Comparison of ENCODE assay signal across 20 cellular contexts in genomic region chr12:46553911-46554310, GRCh38.
A peak's percentile ranks its signal among the peaks of the same experiment; 100 is the strongest.
DNase-seq lines count a peak whose midpoint lies in the region; ATAC-seq, FAIRE-seq and TF ChIP-seq lines count a peak whose summit lies in the region.
"Had no signal": no experiment of that assay in that cellular context is flagged by ENCODE, and none has a peak within 500 bp of the region (broad histone marks: within the 10 kb centered on the region; RNA-seq: fewer than 3 reads in every experiment).

No MANE protein-coding gene starts in this region.

- no peaks in the 10 kb centered on the region for H3K36me3 ChIP-seq in KMS-11 (ENCODE audit: insufficient read depth)
- no peaks in the 10 kb centered on the region for H3K36me3 ChIP-seq in mesenchymal stem cell (ENCODE audit: control insufficient read depth in 1 of 2, insufficient read depth in 2 of 2, low read depth in 1 of 2, low read length in 2 of 2)

- H3K18ac ChIP-seq in mesenchymal stem cell (ENCODE audit: low read depth in 1 of 2, low read length in 2 of 2): no peak overlapping the region

- H4K20me1 ChIP-seq in KMS-11 (ENCODE audit: insufficient read depth): no peaks in the 10 kb centered on the region

- H3K4me1 ChIP-seq in A549 (peaks cover 74% of the 10 kb centered on the region), KMS-11 (ENCODE audit: low read depth, poor library complexity, severe bottlenecking) (peaks cover 100% of the 10 kb centered on the region), mesenchymal stem cell (ENCODE audit: control insufficient read depth, insufficient read depth, low read depth, low read length) (peaks cover 1% of the 10 kb centered on the region)

- no peak overlapping the region for H3K27ac Mint-ChIP-seq in activated T-cell treated with anti-CD3 and anti-CD28 coated beads, Interleukin-2, amount 50 U/mL, for 72 hours
- H3K27ac Mint-ChIP-seq: CD4-positive, alpha-beta memory T cell; stimulated activated naive CD8-positive, alpha-beta T cell treated with anti-CD3 and anti-CD28 coated beads, Interleukin-15, amount 100 ng/mL, for 72 hours had no signal

- CTCF ChIA-PET in A549 (lab: Yijun Ruan, JAX): interaction anchor here (0.6 to 1.0 kb wide), 2 partner anchors 30 to 57 kb away, joined by 3 to 4 read pairs; no protein-coding TSS in a partner anchor

- TF ChIP-seq RAD21 in A549 (conservative IDR thresholded peaks at IDR 0.05 in 1 of 2, IDR thresholded peaks at IDR 0.05 in 1 of 2): no peak

- H2BK5ac ChIP-seq in mesenchymal stem cell (ENCODE audit: low read depth, low read length, poor library complexity, severe bottlenecking): no peak overlapping the region

- H2AFZ ChIP-seq in KMS-11 (ENCODE audit: low read depth) (no peak overlapping the region), mesenchymal stem cell (ENCODE audit: low read depth, low read length) (no peak overlapping the region)

- no peak overlapping the region for H2BK15ac ChIP-seq in mesenchymal stem cell (ENCODE audit: low read depth, poor library complexity, severe bottlenecking)

- no peak overlapping the region for H3K4ac ChIP-seq in mesenchymal stem cell (ENCODE audit: low read depth in 1 of 2, low read length in 2 of 2)

- no peak for TF ChIP-seq EP300 in A549 (IDR thresholded peaks at IDR 0.05)

- no peak overlapping the region for H2BK12ac ChIP-seq in mesenchymal stem cell (ENCODE audit: low read length in 2 of 2)

- POLR2A ChIA-PET in A549 (lab: Yijun Ruan, JAX): interaction anchor here (0.9 to 1.0 kb wide), 2 partner anchors 30 to 182 kb away, joined by 3 to 4 read pairs; no protein-coding TSS in a partner anchor

- no peak overlapping the region for H2BK120ac ChIP-seq in mesenchymal stem cell (ENCODE audit: low read depth, low read length)

- no peak for FAIRE-seq in A549 (lab: Jason Lieb, UNC)
- FAIRE-seq: colon, urothelium cell line had no signal

- H3K23ac ChIP-seq in mesenchymal stem cell (ENCODE audit: low read length in 2 of 2): no peak overlapping the region

- 83% methylated on average over 1 of the region's 1 CpG for WGBS in A549 (ENCODE audit: missing lambda C conversion rate)
- 100% methylated on average over 1 of the region's 1 CpG for WGBS in mesenchymal stem cell

- peak overlapping the region; percentile 74 to 77 for H3K27ac ChIP-seq in A549
- peak overlapping the region; percentile 63; the same call in 1 of the 2 replicates for H3K27ac ChIP-seq in KMS-11
- no peak overlapping the region for H3K27ac ChIP-seq in mesenchymal stem cell (ENCODE audit: low read length, poor library complexity, severe bottlenecking)

- no peak for ATAC-seq in A549
- no peak for ATAC-seq in activated T-cell treated with anti-CD3 and anti-CD28 coated beads, Interleukin-2, amount 50 U/mL, for 72 hours (replicated peaks in 1 of 2)
- no peak for ATAC-seq in GM18517 (IDR thresholded peaks at IDR 0.05; ENCODE audit: unreplicated experiment)
- ATAC-seq: stimulated activated naive CD8-positive, alpha-beta T cell treated with anti-CD3 and anti-CD28 coated beads, Interleukin-15, amount 100 ng/mL, for 72 hours had no signal

- no peak overlapping the region for H2AK5ac ChIP-seq in mesenchymal stem cell (ENCODE audit: low read length, severe bottlenecking)

- H3K14ac ChIP-seq in mesenchymal stem cell (ENCODE audit: low read length in 2 of 2): no peak overlapping the region

- H3K9me3 ChIP-seq in A549: peaks cover 6% of the 10 kb centered on the region; the same call in 1 of the 3 replicates
- no peaks in the 10 kb centered on the region for H3K9me3 ChIP-seq in mesenchymal stem cell (ENCODE audit: control insufficient read depth, low read length)

- H3K27me3 ChIP-seq in KMS-11 (ENCODE audit: insufficient read depth, low read depth) (no peaks in the 10 kb centered on the region), mesenchymal stem cell (ENCODE audit: control insufficient read depth in 1 of 2, insufficient read depth in 1 of 2, low read length in 2 of 2) (no peaks in the 10 kb centered on the region)

- DNase-seq in A549 (ENCODE audit: low read depth in 1 of 2, low spot score in 1 of 2): no peak
- peak; percentile 86 for DNase-seq in dedifferentiated amniotic fluid mesenchymal stem cell (ENCODE audit: extremely low spot score)
- peak; percentile 22 for DNase-seq in mesenchymal stem cell
- DNase-seq in activated T-cell treated with anti-CD3 and anti-CD28 coated beads, Interleukin-2, amount 50 U/mL, for 72 hours: no peak
- DNase-seq in NOMO-1 (lab: John Stamatoyannopoulos, UW; ENCODE audit: unreplicated experiment in 2 of 2): no peak
- no peak for DNase-seq in NCI-H187 (lab: John Stamatoyannopoulos, UW)
- DNase-seq: activated effector memory CD4-positive, alpha-beta T cell treated with anti-CD3 and anti-CD28 coated beads, Interleukin-2, amount 50 U/mL, for 16 hours; anterior cingulate cortex; CD4-positive, alpha-beta memory T cell; DND-41; hippocampal formation; NCI-H1694; OCI-M1; stimulated activated CD4-positive, alpha-beta T cell treated with anti-CD3 and anti-CD28 coated beads, Interleukin-1b, Interleukin-23, amount 100 ng/mL, for 48 hours; stimulated activated naive CD8-positive, alpha-beta T cell treated with anti-CD3 and anti-CD28 coated beads, Interleukin-15, amount 100 ng/mL, for 72 hours had no signal

- H4K91ac ChIP-seq in mesenchymal stem cell (ENCODE audit: low read length): no peak overlapping the region

- H3K4me3 ChIP-seq in A549 (no peak overlapping the region), KMS-11 (IDR thresholded peaks at IDR 0.05; ENCODE audit: insufficient read depth, low read depth, low read length) (no peak overlapping the region), mesenchymal stem cell (ENCODE audit: insufficient read depth in 1 of 2, low read depth in 1 of 2, low read length in 2 of 2) (no peak overlapping the region)

- no peak overlapping the region for H4K8ac ChIP-seq in mesenchymal stem cell (ENCODE audit: low read length)

- H3K9ac ChIP-seq in KMS-11: no peak overlapping the region
- H3K9ac ChIP-seq in mesenchymal stem cell (ENCODE audit: low read length): peak overlapping the region; percentile 74

- no peak for TF ChIP-seq POLR2A in A549 (IDR thresholded peaks at IDR 0.05; ENCODE audit: low read length)

- H3K4me2 ChIP-seq in A549: peak overlapping the region; percentile 46
- peak overlapping the region; percentile 74; the same call in 1 of the 2 replicates for H3K4me2 ChIP-seq in KMS-11
- H3K4me2 ChIP-seq in mesenchymal stem cell (ENCODE audit: low read length, poor library complexity, severe bottlenecking): no peak overlapping the region

- H3K4me1 Mint-ChIP-seq in activated T-cell treated with anti-CD3 and anti-CD28 coated beads, Interleukin-2, amount 50 U/mL, for 72 hours (ENCODE audit: low read depth): peaks cover 86% of the 10 kb centered on the region

- peaks cover 12 to 21% of the 10 kb centered on the region in 2 donors for H3K36me3 Mint-ChIP-seq in activated T-cell treated with anti-CD3 and anti-CD28 coated beads, Interleukin-2, amount 50 U/mL, for 72 hours (ENCODE audit: insufficient read depth in 2 of 2)
- H3K36me3 Mint-ChIP-seq: CD4-positive, alpha-beta memory T cell had no signal

- TF ChIP-seq CTCF in A549 (IDR thresholded peaks at IDR 0.05) (no peak), KMS-11 (conservative IDR thresholded peaks at IDR 0.05; ENCODE audit: low read depth, low read length) (no peak)

- H3K9me3 Mint-ChIP-seq in activated T-cell treated with anti-CD3 and anti-CD28 coated beads, Interleukin-2, amount 50 U/mL, for 72 hours: peaks cover 5 to 6% of the 10 kb centered on the region in 2 donors
- H3K9me3 Mint-ChIP-seq: neural crest cell had no signal

- H3K79me1 ChIP-seq in mesenchymal stem cell (replicated peaks; ENCODE audit: low read length, poor library complexity, severe bottlenecking): peaks cover 1% of the 10 kb centered on the region

- H3K27me3 Mint-ChIP-seq in activated T-cell treated with anti-CD3 and anti-CD28 coated beads, Interleukin-2, amount 50 U/mL, for 72 hours (ENCODE audit: low read depth): no peaks in the 10 kb centered on the region
- H3K27me3 Mint-ChIP-seq: CD4-positive, alpha-beta memory T cell; stimulated activated naive CD8-positive, alpha-beta T cell treated with anti-CD3 and anti-CD28 coated beads, Interleukin-15, amount 100 ng/mL, for 72 hours had no signal

- no peaks in the 10 kb centered on the region for H3K79me2 ChIP-seq in KMS-11 (ENCODE audit: insufficient read depth, low read depth)

- H3K4me3 Mint-ChIP-seq in activated T-cell treated with anti-CD3 and anti-CD28 coated beads, Interleukin-2, amount 50 U/mL, for 72 hours: no peak overlapping the region
- H3K4me3 Mint-ChIP-seq: CD4-positive, alpha-beta memory T cell; neural crest cell; stimulated activated naive CD8-positive, alpha-beta T cell treated with anti-CD3 and anti-CD28 coated beads, Interleukin-15, amount 100 ng/mL, for 72 hours had no signal

TF ChIP-seq in A549, 52 proteins besides CTCF, POLR2A, EP300 and RAD21:
- TF ChIP-seq JUNB (IDR thresholded peaks at IDR 0.05) (no peak), FOSB (CRISPR knock-in tag; IDR thresholded peaks at IDR 0.05) (no peak), NPAS2 (CRISPR knock-in tag; IDR thresholded peaks at IDR 0.05; ENCODE audit: borderline replicate concordance) (no peak)

Comparison
In these comparisons a context has a peak if more than half of its experiments do, and no peak if none do; other contexts are left out.
1. DNase-seq: peak in dedifferentiated amniotic fluid mesenchymal stem cell (single experiment) and mesenchymal stem cell (single experiment); none in A549 (0 of 2), activated T-cell treated with anti-CD3 and anti-CD28 coated beads, Interleukin-2, amount 50 U/mL, for 72 hours (0 of 2), NOMO-1 (0 of 2) and NCI-H187 (0 of 2).